Comparison of ENCODE assay signal across 1 cellular context in the genomic region with DNA sequence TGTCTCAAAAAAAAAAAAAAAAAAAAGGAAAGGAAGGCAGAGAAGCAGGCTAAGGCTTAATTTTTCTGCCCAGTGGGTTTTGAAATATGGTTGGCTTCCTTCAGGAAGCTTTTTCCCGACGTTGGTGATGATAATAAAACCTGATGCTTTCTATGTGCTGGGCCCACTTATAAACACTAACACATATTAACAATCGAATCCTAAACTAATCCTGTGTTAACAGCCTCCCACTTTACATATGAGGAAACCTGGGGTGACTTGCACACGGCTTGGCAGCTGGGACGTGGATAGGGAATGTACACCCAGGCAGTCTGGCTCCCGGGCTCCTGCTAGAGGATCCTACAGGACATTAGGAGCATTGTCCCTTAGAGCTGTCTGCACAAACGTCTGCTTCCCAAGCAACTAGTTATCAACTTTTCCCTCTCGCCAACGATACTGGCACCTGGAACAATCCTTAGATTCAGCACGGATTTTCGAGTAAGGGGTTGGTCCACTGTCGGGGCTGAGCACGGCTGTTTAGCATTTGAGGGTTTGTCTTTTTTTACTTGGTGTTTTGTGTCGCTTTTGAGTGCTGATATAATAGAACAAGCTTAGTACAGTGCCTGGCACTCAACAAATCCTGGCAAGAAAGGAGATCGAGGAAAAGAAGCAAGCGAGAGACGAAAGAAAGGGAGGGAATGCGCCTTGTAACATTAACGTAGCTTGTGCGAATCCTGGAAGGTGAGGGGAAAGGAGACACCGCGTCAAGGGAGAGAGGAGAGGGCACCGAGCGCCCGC.
TF ChIP-seq lines count a peak whose summit lies in the region.

No MANE protein-coding gene starts in this region.

TF ChIP-seq in HepG2, 621 proteins besides CTCF, POLR2A, EP300 and RAD21 (continued from another document and continues in another):
- TF ChIP-seq, protein P1, sequence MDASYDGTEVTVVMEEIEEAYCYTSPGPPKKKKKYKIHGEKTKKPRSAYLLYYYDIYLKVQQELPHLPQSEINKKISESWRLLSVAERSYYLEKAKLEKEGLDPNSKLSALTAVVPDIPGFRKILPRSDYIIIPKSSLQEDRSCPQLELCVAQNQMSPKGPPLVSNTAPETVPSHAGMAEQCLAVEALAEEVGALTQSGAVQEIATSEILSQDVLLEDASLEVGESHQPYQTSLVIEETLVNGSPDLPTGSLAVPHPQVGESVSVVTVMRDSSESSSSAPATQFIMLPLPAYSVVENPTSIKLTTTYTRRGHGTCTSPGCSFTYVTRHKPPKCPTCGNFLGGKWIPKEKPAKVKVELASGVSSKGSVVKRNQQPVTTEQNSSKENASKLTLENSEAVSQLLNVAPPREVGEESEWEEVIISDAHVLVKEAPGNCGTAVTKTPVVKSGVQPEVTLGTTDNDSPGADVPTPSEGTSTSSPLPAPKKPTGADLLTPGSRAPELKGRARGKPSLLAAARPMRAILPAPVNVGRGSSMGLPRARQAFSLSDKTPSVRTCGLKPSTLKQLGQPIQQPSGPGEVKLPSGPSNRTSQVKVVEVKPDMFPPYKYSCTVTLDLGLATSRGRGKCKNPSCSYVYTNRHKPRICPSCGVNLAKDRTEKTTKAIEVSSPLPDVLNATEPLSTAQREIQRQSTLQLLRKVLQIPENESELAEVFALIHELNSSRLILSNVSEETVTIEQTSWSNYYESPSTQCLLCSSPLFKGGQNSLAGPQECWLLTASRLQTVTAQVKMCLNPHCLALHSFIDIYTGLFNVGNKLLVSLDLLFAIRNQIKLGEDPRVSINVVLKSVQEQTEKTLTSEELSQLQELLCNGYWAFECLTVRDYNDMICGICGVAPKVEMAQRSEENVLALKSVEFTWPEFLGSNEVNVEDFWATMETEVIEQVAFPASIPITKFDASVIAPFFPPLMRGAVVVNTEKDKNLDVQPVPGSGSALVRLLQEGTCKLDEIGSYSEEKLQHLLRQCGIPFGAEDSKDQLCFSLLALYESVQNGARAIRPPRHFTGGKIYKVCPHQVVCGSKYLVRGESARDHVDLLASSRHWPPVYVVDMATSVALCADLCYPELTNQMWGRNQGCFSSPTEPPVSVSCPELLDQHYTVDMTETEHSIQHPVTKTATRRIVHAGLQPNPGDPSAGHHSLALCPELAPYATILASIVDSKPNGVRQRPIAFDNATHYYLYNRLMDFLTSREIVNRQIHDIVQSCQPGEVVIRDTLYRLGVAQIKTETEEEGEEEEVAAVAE (CRISPR knock-in tag; IDR thresholded peaks at IDR 0.05; ENCODE audit: borderline replicate concordance), result no peak
- TF ChIP-seq ZC3H13 (CRISPR knock-in tag; IDR thresholded peaks at IDR 0.05) (no peak), PRMT3 (CRISPR knock-in tag; IDR thresholded peaks at IDR 0.05; ENCODE audit: borderline replicate concordance, low read depth) (no peak), ZNF430 (CRISPR knock-in tag; IDR thresholded peaks at IDR 0.05) (no peak), NPAS2 (CRISPR knock-in tag; IDR thresholded peaks at IDR 0.05; ENCODE audit: borderline replicate concordance) (no peak), PTBP1 (IDR thresholded peaks at IDR 0.05; ENCODE audit: low read depth, low read length, poor library complexity, severe bottlenecking) (no peak), ZNF432 (CRISPR knock-in tag; IDR thresholded peaks at IDR 0.05; ENCODE audit: borderline replicate concordance) (no peak), CBFB (CRISPR knock-in tag; IDR thresholded peaks at IDR 0.05) (no peak), TP53 (CRISPR knock-in tag; conservative IDR thresholded peaks at IDR 0.05) (no peak), ZZZ3 (CRISPR knock-in tag; IDR thresholded peaks at IDR 0.05; ENCODE audit: borderline replicate concordance) (no peak), ZNF3 (CRISPR knock-in tag; IDR thresholded peaks at IDR 0.05) (no peak), KDM5B (CRISPR knock-in tag; IDR thresholded peaks at IDR 0.05; ENCODE audit: borderline replicate concordance) (no peak), ZSCAN20 (CRISPR knock-in tag; IDR thresholded peaks at IDR 0.05; ENCODE audit: borderline replicate concordance) (no peak), JUN (CRISPR knock-in tag; IDR thresholded peaks at IDR 0.05) (no peak), NFYB (CRISPR knock-in tag; IDR thresholded peaks at IDR 0.05) (no peak), ZBTB38 (CRISPR knock-in tag; IDR thresholded peaks at IDR 0.05) (no peak), RNF2 (conservative IDR thresholded peaks at IDR 0.05; ENCODE audit: low read depth) (peak; percentile 19; the same call in 1 of the 2 replicates), FOXA1 (IDR thresholded peaks at IDR 0.05) (no peak), FOXA1 (CRISPR knock-in tag; IDR thresholded peaks at IDR 0.05) (peak; percentile 52; the same call in 1 of the 2 replicates), MYNN (CRISPR knock-in tag; IDR thresholded peaks at IDR 0.05; ENCODE audit: low read depth) (no peak), ZNF788 (CRISPR knock-in tag; IDR thresholded peaks at IDR 0.05; ENCODE audit: borderline replicate concordance) (no peak), ATF1 (CRISPR knock-in tag; IDR thresholded peaks at IDR 0.05) (0 out of 2 replicates have a peak, but pooled peaks have one; percentile 16)
- TF ChIP-seq, protein P2, sequence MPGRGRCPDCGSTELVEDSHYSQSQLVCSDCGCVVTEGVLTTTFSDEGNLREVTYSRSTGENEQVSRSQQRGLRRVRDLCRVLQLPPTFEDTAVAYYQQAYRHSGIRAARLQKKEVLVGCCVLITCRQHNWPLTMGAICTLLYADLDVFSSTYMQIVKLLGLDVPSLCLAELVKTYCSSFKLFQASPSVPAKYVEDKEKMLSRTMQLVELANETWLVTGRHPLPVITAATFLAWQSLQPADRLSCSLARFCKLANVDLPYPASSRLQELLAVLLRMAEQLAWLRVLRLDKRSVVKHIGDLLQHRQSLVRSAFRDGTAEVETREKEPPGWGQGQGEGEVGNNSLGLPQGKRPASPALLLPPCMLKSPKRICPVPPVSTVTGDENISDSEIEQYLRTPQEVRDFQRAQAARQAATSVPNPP (CRISPR knock-in tag; IDR thresholded peaks at IDR 0.05), result no peak; the same call in 1 of the 2 replicates
- TF ChIP-seq, protein P3, sequence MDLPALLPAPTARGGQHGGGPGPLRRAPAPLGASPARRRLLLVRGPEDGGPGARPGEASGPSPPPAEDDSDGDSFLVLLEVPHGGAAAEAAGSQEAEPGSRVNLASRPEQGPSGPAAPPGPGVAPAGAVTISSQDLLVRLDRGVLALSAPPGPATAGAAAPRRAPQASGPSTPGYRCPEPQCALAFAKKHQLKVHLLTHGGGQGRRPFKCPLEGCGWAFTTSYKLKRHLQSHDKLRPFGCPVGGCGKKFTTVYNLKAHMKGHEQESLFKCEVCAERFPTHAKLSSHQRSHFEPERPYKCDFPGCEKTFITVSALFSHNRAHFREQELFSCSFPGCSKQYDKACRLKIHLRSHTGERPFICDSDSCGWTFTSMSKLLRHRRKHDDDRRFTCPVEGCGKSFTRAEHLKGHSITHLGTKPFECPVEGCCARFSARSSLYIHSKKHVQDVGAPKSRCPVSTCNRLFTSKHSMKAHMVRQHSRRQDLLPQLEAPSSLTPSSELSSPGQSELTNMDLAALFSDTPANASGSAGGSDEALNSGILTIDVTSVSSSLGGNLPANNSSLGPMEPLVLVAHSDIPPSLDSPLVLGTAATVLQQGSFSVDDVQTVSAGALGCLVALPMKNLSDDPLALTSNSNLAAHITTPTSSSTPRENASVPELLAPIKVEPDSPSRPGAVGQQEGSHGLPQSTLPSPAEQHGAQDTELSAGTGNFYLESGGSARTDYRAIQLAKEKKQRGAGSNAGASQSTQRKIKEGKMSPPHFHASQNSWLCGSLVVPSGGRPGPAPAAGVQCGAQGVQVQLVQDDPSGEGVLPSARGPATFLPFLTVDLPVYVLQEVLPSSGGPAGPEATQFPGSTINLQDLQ (CRISPR knock-in tag; IDR thresholded peaks at IDR 0.05), result no peak
- TF ChIP-seq, protein P4, sequence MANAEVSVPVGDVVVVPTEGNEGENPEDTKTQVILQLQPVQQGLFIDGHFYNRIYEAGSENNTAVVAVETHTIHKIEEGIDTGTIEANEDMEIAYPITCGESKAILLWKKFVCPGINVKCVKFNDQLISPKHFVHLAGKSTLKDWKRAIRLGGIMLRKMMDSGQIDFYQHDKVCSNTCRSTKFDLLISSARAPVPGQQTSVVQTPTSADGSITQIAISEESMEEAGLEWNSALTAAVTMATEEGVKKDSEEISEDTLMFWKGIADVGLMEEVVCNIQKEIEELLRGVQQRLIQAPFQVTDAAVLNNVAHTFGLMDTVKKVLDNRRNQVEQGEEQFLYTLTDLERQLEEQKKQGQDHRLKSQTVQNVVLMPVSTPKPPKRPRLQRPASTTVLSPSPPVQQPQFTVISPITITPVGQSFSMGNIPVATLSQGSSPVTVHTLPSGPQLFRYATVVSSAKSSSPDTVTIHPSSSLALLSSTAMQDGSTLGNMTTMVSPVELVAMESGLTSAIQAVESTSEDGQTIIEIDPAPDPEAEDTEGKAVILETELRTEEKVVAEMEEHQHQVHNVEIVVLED (CRISPR knock-in tag; IDR thresholded peaks at IDR 0.05; ENCODE audit: borderline replicate concordance), result no peak; the same call in 1 of the 2 replicates
- TF ChIP-seq, protein P5, sequence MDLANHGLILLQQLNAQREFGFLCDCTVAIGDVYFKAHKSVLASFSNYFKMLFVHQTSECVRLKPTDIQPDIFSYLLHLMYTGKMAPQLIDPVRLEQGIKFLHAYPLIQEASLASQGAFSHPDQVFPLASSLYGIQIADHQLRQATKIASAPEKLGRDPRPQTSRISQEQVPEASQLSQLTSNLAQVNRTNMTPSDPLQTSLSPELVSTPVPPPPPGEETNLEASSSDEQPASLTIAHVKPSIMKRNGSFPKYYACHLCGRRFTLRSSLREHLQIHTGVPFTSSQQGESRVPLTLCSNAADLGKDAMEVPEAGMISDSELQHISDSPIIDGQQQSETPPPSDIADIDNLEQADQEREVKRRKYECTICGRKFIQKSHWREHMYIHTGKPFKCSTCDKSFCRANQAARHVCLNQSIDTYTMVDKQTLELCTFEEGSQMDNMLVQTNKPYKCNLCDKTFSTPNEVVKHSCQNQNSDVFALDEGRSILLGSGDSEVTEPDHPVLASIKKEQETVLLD (CRISPR knock-in tag; IDR thresholded peaks at IDR 0.05; ENCODE audit: low read depth), result no peak; the same call in 1 of the 2 replicates
- TF ChIP-seq, protein P6, sequence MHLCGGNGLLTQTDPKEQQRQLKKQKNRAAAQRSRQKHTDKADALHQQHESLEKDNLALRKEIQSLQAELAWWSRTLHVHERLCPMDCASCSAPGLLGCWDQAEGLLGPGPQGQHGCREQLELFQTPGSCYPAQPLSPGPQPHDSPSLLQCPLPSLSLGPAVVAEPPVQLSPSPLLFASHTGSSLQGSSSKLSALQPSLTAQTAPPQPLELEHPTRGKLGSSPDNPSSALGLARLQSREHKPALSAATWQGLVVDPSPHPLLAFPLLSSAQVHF (CRISPR knock-in tag; IDR thresholded peaks at IDR 0.05), result no peak
- TF ChIP-seq, protein P7, sequence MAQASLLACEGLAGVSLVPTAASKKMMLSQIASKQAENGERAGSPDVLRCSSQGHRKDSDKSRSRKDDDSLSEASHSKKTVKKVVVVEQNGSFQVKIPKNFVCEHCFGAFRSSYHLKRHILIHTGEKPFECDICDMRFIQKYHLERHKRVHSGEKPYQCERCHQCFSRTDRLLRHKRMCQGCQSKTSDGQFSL (CRISPR knock-in tag; IDR thresholded peaks at IDR 0.05), result no peak
- TF ChIP-seq, protein P8, sequence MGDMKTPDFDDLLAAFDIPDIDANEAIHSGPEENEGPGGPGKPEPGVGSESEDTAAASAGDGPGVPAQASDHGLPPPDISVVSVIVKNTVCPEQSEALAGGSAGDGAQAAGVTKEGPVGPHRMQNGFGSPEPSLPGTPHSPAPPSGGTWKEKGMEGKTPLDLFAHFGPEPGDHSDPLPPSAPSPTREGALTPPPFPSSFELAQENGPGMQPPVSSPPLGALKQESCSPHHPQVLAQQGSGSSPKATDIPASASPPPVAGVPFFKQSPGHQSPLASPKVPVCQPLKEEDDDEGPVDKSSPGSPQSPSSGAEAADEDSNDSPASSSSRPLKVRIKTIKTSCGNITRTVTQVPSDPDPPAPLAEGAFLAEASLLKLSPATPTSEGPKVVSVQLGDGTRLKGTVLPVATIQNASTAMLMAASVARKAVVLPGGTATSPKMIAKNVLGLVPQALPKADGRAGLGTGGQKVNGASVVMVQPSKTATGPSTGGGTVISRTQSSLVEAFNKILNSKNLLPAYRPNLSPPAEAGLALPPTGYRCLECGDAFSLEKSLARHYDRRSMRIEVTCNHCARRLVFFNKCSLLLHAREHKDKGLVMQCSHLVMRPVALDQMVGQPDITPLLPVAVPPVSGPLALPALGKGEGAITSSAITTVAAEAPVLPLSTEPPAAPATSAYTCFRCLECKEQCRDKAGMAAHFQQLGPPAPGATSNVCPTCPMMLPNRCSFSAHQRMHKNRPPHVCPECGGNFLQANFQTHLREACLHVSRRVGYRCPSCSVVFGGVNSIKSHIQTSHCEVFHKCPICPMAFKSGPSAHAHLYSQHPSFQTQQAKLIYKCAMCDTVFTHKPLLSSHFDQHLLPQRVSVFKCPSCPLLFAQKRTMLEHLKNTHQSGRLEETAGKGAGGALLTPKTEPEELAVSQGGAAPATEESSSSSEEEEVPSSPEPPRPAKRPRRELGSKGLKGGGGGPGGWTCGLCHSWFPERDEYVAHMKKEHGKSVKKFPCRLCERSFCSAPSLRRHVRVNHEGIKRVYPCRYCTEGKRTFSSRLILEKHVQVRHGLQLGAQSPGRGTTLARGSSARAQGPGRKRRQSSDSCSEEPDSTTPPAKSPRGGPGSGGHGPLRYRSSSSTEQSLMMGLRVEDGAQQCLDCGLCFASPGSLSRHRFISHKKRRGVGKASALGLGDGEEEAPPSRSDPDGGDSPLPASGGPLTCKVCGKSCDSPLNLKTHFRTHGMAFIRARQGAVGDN (CRISPR knock-in tag; IDR thresholded peaks at IDR 0.05), result no peak
- TF ChIP-seq, protein P9, sequence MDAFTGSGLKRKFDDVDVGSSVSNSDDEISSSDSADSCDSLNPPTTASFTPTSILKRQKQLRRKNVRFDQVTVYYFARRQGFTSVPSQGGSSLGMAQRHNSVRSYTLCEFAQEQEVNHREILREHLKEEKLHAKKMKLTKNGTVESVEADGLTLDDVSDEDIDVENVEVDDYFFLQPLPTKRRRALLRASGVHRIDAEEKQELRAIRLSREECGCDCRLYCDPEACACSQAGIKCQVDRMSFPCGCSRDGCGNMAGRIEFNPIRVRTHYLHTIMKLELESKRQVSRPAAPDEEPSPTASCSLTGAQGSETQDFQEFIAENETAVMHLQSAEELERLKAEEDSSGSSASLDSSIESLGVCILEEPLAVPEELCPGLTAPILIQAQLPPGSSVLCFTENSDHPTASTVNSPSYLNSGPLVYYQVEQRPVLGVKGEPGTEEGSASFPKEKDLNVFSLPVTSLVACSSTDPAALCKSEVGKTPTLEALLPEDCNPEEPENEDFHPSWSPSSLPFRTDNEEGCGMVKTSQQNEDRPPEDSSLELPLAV (CRISPR knock-in tag; conservative IDR thresholded peaks at IDR 0.05; ENCODE audit: low read depth), result no peak
